In the genomic region with DNA sequence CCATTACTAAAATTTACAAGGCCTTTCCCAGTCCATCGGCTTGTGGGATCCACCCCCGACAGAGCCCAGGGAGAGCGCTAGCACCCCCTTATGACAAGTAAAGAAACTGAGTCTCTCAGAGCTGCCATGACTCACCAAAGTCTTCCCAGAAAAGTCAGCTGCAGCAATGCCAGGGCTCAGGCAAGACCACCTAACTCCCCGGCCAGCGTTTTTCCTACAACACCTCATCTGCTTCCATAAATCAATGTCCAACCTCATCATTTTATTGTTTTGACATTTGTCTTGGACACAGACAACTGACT, we compare ENCODE assay signal across 32 cellular contexts. TPM values are rescaled to one million over a fixed set of nuclear protein-coding genes. Genes with fewer than 3 reads are reported as not detected.
A peak's percentile ranks its signal among the peaks of the same experiment; 100 is the strongest.
DNase-seq lines count a peak whose midpoint lies in the region; TF ChIP-seq lines count a peak whose summit lies in the region.
"Had no signal": no experiment of that assay in that cellular context is flagged by ENCODE, and none has a peak within 500 bp of the region (broad histone marks: within the 10 kb centered on the region; RNA-seq: fewer than 3 reads in every experiment).

No MANE protein-coding gene starts in this region.

- no peaks in the 10 kb centered on the region for H3K9me3 ChIP-seq in PC-9 (ENCODE audit: insufficient read depth, low read depth)
- H3K9me3 ChIP-seq in CD8-positive, alpha-beta memory T cell (ENCODE audit: low read length) = no peaks in the 10 kb centered on the region
- H3K9me3 ChIP-seq: ascending aorta, MG63, mucosa of descending colon, Peyer's patch, SJCRH30, suprapubic skin had no signal

- no peak overlapping the region for H3K4me2 ChIP-seq in PC-9

- H3F3A ChIP-seq in PC-9 (ENCODE audit: insufficient read depth, low read depth) = peaks cover 32% of the 10 kb centered on the region; the same call in 1 of the 2 replicates

- no TSS peak for BruUV-seq in PC-9 (replicated peaks; lab: Mats Ljungman, UMichigan)

- H3K79me2 ChIP-seq in PC-9 (ENCODE audit: low read depth) = peaks cover 46% of the 10 kb centered on the region

- no peaks in the 10 kb centered on the region for H3K4me1 Mint-ChIP-seq in CD8-positive, alpha-beta memory T cell
- H3K4me1 Mint-ChIP-seq: activated naive CD8-positive, alpha-beta T cell treated with anti-CD3 and anti-CD28 coated beads for 36 hours; stimulated activated effector memory CD8-positive, alpha-beta T cell treated with anti-CD3 and anti-CD28 coated beads, Interleukin-12 subunit alpha, Interleukin-12 subunit beta, amount 100 ng/mL, for 72 hours; T-cell had no signal

- peak overlapping the region in 1 of 8 donors; percentile 16 for H3K27ac Mint-ChIP-seq in CD8-positive, alpha-beta memory T cell
- H3K27ac Mint-ChIP-seq: activated CD8-positive, alpha-beta T cell treated with anti-CD3 and anti-CD28 coated beads, Interleukin-2, amount 10 ng/mL, durations not matched to agents 7 days and 5 days; activated naive CD8-positive, alpha-beta T cell treated with anti-CD3 and anti-CD28 coated beads for 36 hours; B cell; stimulated activated effector memory CD8-positive, alpha-beta T cell treated with anti-CD3 and anti-CD28 coated beads, Interleukin-12 subunit alpha, Interleukin-12 subunit beta, amount 100 ng/mL, for 72 hours; T-cell had no signal

- peaks cover 13% of the 10 kb centered on the region for H3K4me1 ChIP-seq in PC-9 (replicated peaks; ENCODE audit: insufficient read depth)
- no peaks in the 10 kb centered on the region for H3K4me1 ChIP-seq in CD8-positive, alpha-beta memory T cell (ENCODE audit: insufficient read depth, low read length)
- H3K4me1 ChIP-seq: ascending aorta, Peyer's patch, SJCRH30, suprapubic skin had no signal

- CTCF ChIA-PET in PC-9 (lab: Charles Lee) = no interaction called here
- CTCF ChIA-PET in CD8-positive, alpha-beta memory T cell (lab: Charles Lee) = no interaction called here

- no peaks in the 10 kb centered on the region for H3K27me3 ChIP-seq in PC-9 (ENCODE audit: insufficient read depth, low read depth)
- H3K27me3 ChIP-seq in dorsolateral prefrontal cortex = no peaks in the 10 kb centered on the region
- no peaks in the 10 kb centered on the region for H3K27me3 ChIP-seq in CD8-positive, alpha-beta memory T cell (ENCODE audit: insufficient read depth, low read length, poor library complexity, severe bottlenecking)
- H3K27me3 ChIP-seq: ascending aorta, MG63, Peyer's patch, SJCRH30, suprapubic skin had no signal

- 0 out of 2 replicates have a peak, but pooled peaks have one; percentile 4 for TF ChIP-seq CTCF in 22Rv1 (IDR thresholded peaks at IDR 0.05)
- 0 out of 2 replicates have a peak, but pooled peaks have one; percentile 11 for TF ChIP-seq CTCF in PC-9 (conservative IDR thresholded peaks at IDR 0.05)
- peak in 12 of 56 donors; percentile 5 to 35 (median 16) for TF ChIP-seq CTCF in dorsolateral prefrontal cortex (IDR thresholded peaks at IDR 0.05 in 54 of 56, conservative IDR thresholded peaks at IDR 0.05 in 2 of 56; ENCODE audit: low read depth in 1 of 56, partially characterized antibody in 56 of 56)

- H4K20me1 ChIP-seq in PC-9 (ENCODE audit: insufficient read depth) = 0 out of 2 replicates have a peak, but pooled peaks cover 5% of the 10 kb centered on the region

- H3K4me3 ChIP-seq in PC-9 (no peak overlapping the region), dorsolateral prefrontal cortex (no peak overlapping the region)
- H3K4me3 ChIP-seq in CD8-positive, alpha-beta memory T cell (ENCODE audit: low read length) = no peak overlapping the region
- H3K4me3 ChIP-seq: ascending aorta, lung, MG63, mucosa of descending colon, Peyer's patch, SJCRH30, suprapubic skin had no signal

- H3K4me3 Mint-ChIP-seq in CD8-positive, alpha-beta memory T cell = no peak overlapping the region
- H3K4me3 Mint-ChIP-seq: activated CD8-positive, alpha-beta T cell treated with anti-CD3 and anti-CD28 coated beads, Interleukin-2, amount 10 ng/mL, durations not matched to agents 7 days and 5 days; activated naive CD8-positive, alpha-beta T cell treated with anti-CD3 and anti-CD28 coated beads for 36 hours; B cell; stimulated activated effector memory CD8-positive, alpha-beta T cell treated with anti-CD3 and anti-CD28 coated beads, Interleukin-12 subunit alpha, Interleukin-12 subunit beta, amount 100 ng/mL, for 72 hours; T-cell had no signal

- H3K27me3 Mint-ChIP-seq in CD8-positive, alpha-beta memory T cell = peaks cover 0 to 1% of the 10 kb centered on the region in 2 donors
- H3K27me3 Mint-ChIP-seq: activated naive CD8-positive, alpha-beta T cell treated with anti-CD3 and anti-CD28 coated beads for 36 hours; B cell; T-cell had no signal

- H3K9me3 Mint-ChIP-seq in CD8-positive, alpha-beta memory T cell = no peaks in the 10 kb centered on the region
- H3K9me3 Mint-ChIP-seq: activated naive CD8-positive, alpha-beta T cell treated with anti-CD3 and anti-CD28 coated beads for 36 hours; stimulated activated effector memory CD8-positive, alpha-beta T cell treated with anti-CD3 and anti-CD28 coated beads, Interleukin-12 subunit alpha, Interleukin-12 subunit beta, amount 100 ng/mL, for 72 hours; T-cell had no signal

- POLR2A ChIA-PET in PC-9 (lab: Charles Lee; ENCODE audit: unreplicated experiment) = interaction anchor here (0.6 kb wide), 2 partner anchors 8 to 127 kb away, joined by 3 to 8 read pairs; no protein-coding TSS in a partner anchor
- POLR2A ChIA-PET in CD8-positive, alpha-beta memory T cell (lab: Charles Lee) = no interaction called here

- peaks cover 69% of the 10 kb centered on the region for H3K36me3 ChIP-seq in PC-9 (ENCODE audit: low read depth)
- peaks cover 5% of the 10 kb centered on the region for H3K36me3 ChIP-seq in CD8-positive, alpha-beta memory T cell (ENCODE audit: insufficient read depth, low read length)

- H3K27ac ChIP-seq in 22Rv1 (no peak overlapping the region), PC-9 (no peak overlapping the region), dorsolateral prefrontal cortex (peak overlapping the region in 41 of 59 donors; percentile 4 to 86 (median 69))
- H3K27ac ChIP-seq in CD8-positive, alpha-beta memory T cell (ENCODE audit: low read depth, low read length) = no peak overlapping the region
- H3K27ac ChIP-seq: ascending aorta, Peyer's patch, SJCRH30, suprapubic skin had no signal

- intact Hi-C loops in PC-9 (cut with micrococcal nuclease; ENCODE audit: unreplicated experiment) (no loop called here), dorsolateral prefrontal cortex (cut with DNase I) (no loop called here)

- H3K9me2 ChIP-seq in PC-9 (ENCODE audit: insufficient read depth) = no peaks in the 10 kb centered on the region

- H3K36me3 Mint-ChIP-seq in CD8-positive, alpha-beta memory T cell = peaks cover 3 to 14% (median 4%) of the 10 kb centered on the region in 3 donors

- H2AFZ ChIP-seq in PC-9 = no peak overlapping the region

- DNase-seq in PC-9 (no peak), dorsolateral prefrontal cortex (no peak), mesenteric fat pad (ENCODE audit: low spot score) (peak; percentile 68), cortex of kidney (lab: John Stamatoyannopoulos, UW) (no peak), kidney tubule cell (ENCODE audit: low spot score) (no peak), NCI-H2081 (lab: John Stamatoyannopoulos, UW) (no peak)
- no peak for DNase-seq in CD8-positive, alpha-beta memory T cell
- DNase-seq: activated CD8-positive, alpha-beta T cell treated with anti-CD3 and anti-CD28 coated beads, Interleukin-2, amount 10 ng/mL, durations not matched to agents 7 days and 5 days; activated effector memory CD4-positive, alpha-beta T cell treated with anti-CD3 and anti-CD28 coated beads, Interleukin-2, amount 50 U/mL, for 16 hours; activated naive CD8-positive, alpha-beta T cell treated with anti-CD3 and anti-CD28 coated beads for 36 hours; central memory CD4-positive, alpha-beta T cell; dermis blood vessel endothelial cell; GOT3; KBM-7; MG63; mucosa of descending colon; NCI-H1417; NCI-H2029 treated with DMSO at 0.1 percent for 48 hours; NCI-H2227 treated with DMSO at 0.1 percent for 48 hours; NCI-H526 treated with DMSO at 0.1 percent for 48 hours; Peyer's patch; right cardiac atrium; SJCRH30; stimulated activated CD4-positive, alpha-beta T cell treated with anti-CD3 and anti-CD28 coated beads, Interleukin-12 subunit alpha, Interleukin-12 subunit beta, amount 100 ng/mL, for 4 hours; stimulated activated CD4-positive, alpha-beta T cell treated with anti-CD3 and anti-CD28 coated beads, Interleukin-4, amount 100 ng/mL, for 24 hours; T-cell had no signal

RNA-seq across cellular contexts. Expression of a gene that starts 15.0 kb away (rescaled TPM):
- total RNA-seq in PC-9 (2021) = 195 and 369 TPM in 2 replicates
- 100 to 1,000 TPM in 117 of 120 experiments, 10 to 100 TPM in 3; 81.5 to 336 (median 168) TPM for total RNA-seq in dorsolateral prefrontal cortex
- total RNA-seq in mesenteric fat pad = 115 TPM
- total RNA-seq in CD8-positive, alpha-beta memory T cell = 10 to 100 TPM; 54.6 to 59.8 TPM
- polyA plus RNA-seq in CD8-positive, alpha-beta memory T cell = 2.6 TPM

Comparison
In these comparisons a context has a peak if more than half of its experiments do, and no peak if none do; other contexts are left out.
1. H3K27ac ChIP-seq: peak in dorsolateral prefrontal cortex (41 of 59); none in 22Rv1 (single experiment), PC-9 (single experiment) and CD8-positive, alpha-beta memory T cell (single experiment).